18 cellular contexts compared by ENCODE assay signal in the genomic region with DNA sequence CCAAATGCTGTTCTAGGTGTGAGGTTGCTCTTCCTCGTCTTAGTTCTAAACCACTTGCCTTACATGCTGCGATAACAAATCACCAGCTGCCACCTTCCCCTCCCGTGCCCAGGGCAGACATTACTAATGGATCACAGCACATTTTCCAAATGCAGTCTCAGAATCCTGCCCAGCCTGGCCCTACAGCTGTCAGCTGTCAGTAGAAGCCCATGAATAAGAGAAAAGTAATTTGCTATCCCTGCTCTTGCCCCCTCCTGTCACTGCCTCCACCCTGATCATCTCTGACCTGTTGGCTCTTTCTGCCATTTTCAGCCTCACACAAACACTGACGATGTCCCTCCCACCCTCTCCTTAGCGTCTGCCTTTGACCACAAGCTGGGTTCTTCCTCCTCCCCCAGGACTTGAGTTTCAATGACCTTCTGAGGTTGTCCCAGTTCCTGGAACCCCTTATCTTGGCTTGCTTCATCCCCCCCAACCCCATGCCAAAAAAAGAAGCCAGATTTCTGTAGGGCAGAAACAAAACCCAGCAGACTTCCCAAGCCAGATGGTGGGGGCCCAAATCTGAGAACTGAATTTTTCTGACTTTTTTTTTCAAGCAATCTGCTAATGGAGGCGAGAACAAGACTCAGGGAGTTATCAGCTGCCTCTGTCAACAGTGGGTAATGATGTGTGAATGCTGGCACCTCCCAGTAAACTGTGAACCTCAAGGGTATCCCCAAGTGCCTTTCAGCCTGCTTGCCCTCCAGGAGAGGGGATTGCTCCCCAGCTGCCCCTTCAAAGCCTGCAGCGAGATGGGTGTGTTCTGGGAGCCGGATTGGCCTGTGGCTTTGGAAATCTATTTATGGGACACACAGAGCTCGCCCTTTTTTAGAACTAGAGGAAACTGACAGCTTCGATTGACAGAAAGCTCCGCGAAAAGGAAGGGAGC.
DNase-seq lines count a peak whose midpoint lies in the region; ATAC-seq, FAIRE-seq and TF ChIP-seq lines count a peak whose summit lies in the region.
"Had no signal": no experiment of that assay in that cellular context is flagged by ENCODE, and none has a peak within 500 bp of the region (broad histone marks: within the 10 kb centered on the region; RNA-seq: fewer than 3 reads in every experiment).

No MANE protein-coding gene starts in this region.

- no peak overlapping the region for H3K9ac ChIP-seq in keratinocyte (ENCODE audit: control insufficient read depth, extremely low read depth, insufficient read depth, low read length)

- CTCF ChIA-PET in CD4-positive, alpha-beta T cell (lab: Charles Lee): no interaction called here

- peaks cover 40% of the 10 kb centered on the region for H3K4me1 Mint-ChIP-seq in stimulated activated naive CD8-positive, alpha-beta T cell treated with anti-CD3 and anti-CD28 coated beads, Interleukin-15, Interleukin-2, amounts not matched to agents 100 ng/mL and 50 ng/mL, for 24 hours (ENCODE audit: low read depth)
- peaks cover 34% of the 10 kb centered on the region for H3K4me1 Mint-ChIP-seq in activated T-helper 2 cell treated with anti-CD3 and anti-CD28 coated beads, Interferon-gamma antibody, Interleukin-2, Interleukin-4, amounts not matched to agents 10 μg/mL and 5 μg/mL and 100 μg/mL, durations not matched to agents 14 hours and 24 hours and 36 hours (ENCODE audit: low read depth)
- H3K4me1 Mint-ChIP-seq in CD4-positive, alpha-beta T cell (ENCODE audit: low read depth): no peaks in the 10 kb centered on the region
- H3K4me1 Mint-ChIP-seq: activated B cell treated with CpG ODN at 0.5 μM for 24 hours had no signal

- H3K36me3 Mint-ChIP-seq in stimulated activated naive CD8-positive, alpha-beta T cell treated with anti-CD3 and anti-CD28 coated beads, Interleukin-15, Interleukin-2, amounts not matched to agents 100 ng/mL and 50 ng/mL, for 24 hours (ENCODE audit: low read depth): no peaks in the 10 kb centered on the region
- no peaks in the 10 kb centered on the region for H3K36me3 Mint-ChIP-seq in activated T-helper 2 cell treated with anti-CD3 and anti-CD28 coated beads, Interferon-gamma antibody, Interleukin-2, Interleukin-4, amounts not matched to agents 10 μg/mL and 5 μg/mL and 100 μg/mL, durations not matched to agents 14 hours and 24 hours and 36 hours (ENCODE audit: low read depth)
- no peaks in the 10 kb centered on the region for H3K36me3 Mint-ChIP-seq in CD4-positive, alpha-beta T cell (ENCODE audit: low read depth)

- peaks cover 5% of the 10 kb centered on the region for H3K27me3 ChIP-seq in keratinocyte (ENCODE audit: control insufficient read depth, extremely low read depth, insufficient read depth, low read length)
- H3K27me3 ChIP-seq in CD4-positive, alpha-beta T cell (ENCODE audit: control insufficient read depth, insufficient read depth, low read length): no peaks in the 10 kb centered on the region
- no peaks in the 10 kb centered on the region for H3K27me3 ChIP-seq in MG63
- H3K27me3 ChIP-seq: breast epithelium, vagina had no signal

- POLR2A ChIA-PET in CD4-positive, alpha-beta T cell (lab: Charles Lee): no interaction called here

- TF ChIP-seq CTCF in keratinocyte (optimal IDR thresholded peaks at IDR 0.05 in 1 of 3, IDR thresholded peaks at IDR 0.05 in 1 of 3, conservative IDR thresholded peaks at IDR 0.05 in 1 of 3; ENCODE audit: extremely low read depth in 1 of 3, insufficient read depth in 2 of 3, low read length in 3 of 3): no peak
- TF ChIP-seq CTCF in CD4-positive, alpha-beta T cell (IDR thresholded peaks at IDR 0.05): no peak

- peak overlapping the region; percentile 21 for H3K27ac Mint-ChIP-seq in stimulated activated naive CD8-positive, alpha-beta T cell treated with anti-CD3 and anti-CD28 coated beads, Interleukin-15, Interleukin-2, amounts not matched to agents 100 ng/mL and 50 ng/mL, for 24 hours
- H3K27ac Mint-ChIP-seq in activated T-helper 2 cell treated with anti-CD3 and anti-CD28 coated beads, Interferon-gamma antibody, Interleukin-2, Interleukin-4, amounts not matched to agents 10 μg/mL and 5 μg/mL and 100 μg/mL, durations not matched to agents 14 hours and 24 hours and 36 hours: peak overlapping the region; percentile 66
- no peak overlapping the region for H3K27ac Mint-ChIP-seq in CD4-positive, alpha-beta T cell
- H3K27ac Mint-ChIP-seq: activated B cell treated with CpG ODN at 0.5 μM for 24 hours; activated naive CD4-positive, alpha-beta T cell treated with anti-CD3 and anti-CD28 coated beads for 36 hours had no signal

- ATAC-seq in stimulated activated naive CD8-positive, alpha-beta T cell treated with anti-CD3 and anti-CD28 coated beads, Interleukin-15, Interleukin-2, amounts not matched to agents 100 U/mL and 50 U/mL, for 24 hours: no peak
- ATAC-seq in HG02642 (IDR thresholded peaks at IDR 0.05; ENCODE audit: poor library complexity, unreplicated experiment) (no peak), GM19395 (IDR thresholded peaks at IDR 0.05; ENCODE audit: unreplicated experiment) (no peak)
- no peak for ATAC-seq in CD4-positive, alpha-beta T cell (ENCODE audit: poor library complexity)

- H2AFZ ChIP-seq in keratinocyte (ENCODE audit: control insufficient read depth, low read length): no peak overlapping the region
- H2AFZ ChIP-seq: PC-9 had no signal

- no peak overlapping the region for H3K4me3 Mint-ChIP-seq in stimulated activated naive CD8-positive, alpha-beta T cell treated with anti-CD3 and anti-CD28 coated beads, Interleukin-15, Interleukin-2, amounts not matched to agents 100 ng/mL and 50 ng/mL, for 24 hours
- no peak overlapping the region for H3K4me3 Mint-ChIP-seq in activated T-helper 2 cell treated with anti-CD3 and anti-CD28 coated beads, Interferon-gamma antibody, Interleukin-2, Interleukin-4, amounts not matched to agents 10 μg/mL and 5 μg/mL and 100 μg/mL, durations not matched to agents 14 hours and 24 hours and 36 hours (ENCODE audit: low read depth)
- no peak overlapping the region for H3K4me3 Mint-ChIP-seq in CD4-positive, alpha-beta T cell
- H3K4me3 Mint-ChIP-seq: activated B cell treated with CpG ODN at 0.5 μM for 24 hours; activated naive CD4-positive, alpha-beta T cell treated with anti-CD3 and anti-CD28 coated beads for 36 hours had no signal

- no peak overlapping the region for H3K27ac ChIP-seq in keratinocyte (ENCODE audit: control insufficient read depth, insufficient read depth, low read length)
- H3K27ac ChIP-seq in CD4-positive, alpha-beta T cell (ENCODE audit: low read depth, low read length): no peak overlapping the region
- H3K27ac ChIP-seq: breast epithelium, PC-9, stomach, vagina had no signal

- peaks cover 17% of the 10 kb centered on the region for H3K27me3 Mint-ChIP-seq in stimulated activated naive CD8-positive, alpha-beta T cell treated with anti-CD3 and anti-CD28 coated beads, Interleukin-15, Interleukin-2, amounts not matched to agents 100 ng/mL and 50 ng/mL, for 24 hours
- H3K27me3 Mint-ChIP-seq in activated T-helper 2 cell treated with anti-CD3 and anti-CD28 coated beads, Interferon-gamma antibody, Interleukin-2, Interleukin-4, amounts not matched to agents 10 μg/mL and 5 μg/mL and 100 μg/mL, durations not matched to agents 14 hours and 24 hours and 36 hours (ENCODE audit: low read depth): no peaks in the 10 kb centered on the region
- H3K27me3 Mint-ChIP-seq in CD4-positive, alpha-beta T cell: peaks cover 7% of the 10 kb centered on the region
- H3K27me3 Mint-ChIP-seq: activated B cell treated with CpG ODN at 0.5 μM for 24 hours had no signal

- no peaks in the 10 kb centered on the region for H3K9me3 Mint-ChIP-seq in stimulated activated naive CD8-positive, alpha-beta T cell treated with anti-CD3 and anti-CD28 coated beads, Interleukin-15, Interleukin-2, amounts not matched to agents 100 ng/mL and 50 ng/mL, for 24 hours
- H3K9me3 Mint-ChIP-seq in activated T-helper 2 cell treated with anti-CD3 and anti-CD28 coated beads, Interferon-gamma antibody, Interleukin-2, Interleukin-4, amounts not matched to agents 10 μg/mL and 5 μg/mL and 100 μg/mL, durations not matched to agents 14 hours and 24 hours and 36 hours: no peaks in the 10 kb centered on the region
- H3K9me3 Mint-ChIP-seq in CD4-positive, alpha-beta T cell: no peaks in the 10 kb centered on the region
- H3K9me3 Mint-ChIP-seq: activated B cell treated with CpG ODN at 0.5 μM for 24 hours; activated naive CD4-positive, alpha-beta T cell treated with anti-CD3 and anti-CD28 coated beads for 36 hours had no signal

- H3K79me2 ChIP-seq in keratinocyte (ENCODE audit: control insufficient read depth, insufficient read depth, low read length): no peaks in the 10 kb centered on the region

- dilution Hi-C loops in keratinocyte (cut with MboI; ENCODE audit: extremely low pct_ligation_motif_present, low sequenced_read_pairs): no loop called here

- FAIRE-seq in keratinocyte (lab: Jason Lieb, UNC): peak; percentile 17
- FAIRE-seq: frontal cortex had no signal

- no peaks in the 10 kb centered on the region for H4K20me1 ChIP-seq in keratinocyte (ENCODE audit: control insufficient read depth, extremely low read depth, insufficient read depth, low read length)

- DNase-seq in stimulated activated naive CD8-positive, alpha-beta T cell treated with anti-CD3 and anti-CD28 coated beads, Interleukin-15, Interleukin-2, amounts not matched to agents 100 U/mL and 50 U/mL, for 24 hours: no peak
- no peak for DNase-seq in activated T-helper 2 cell treated with anti-CD3 and anti-CD28 coated beads, Interferon-gamma antibody, Interleukin-2, Interleukin-4, amounts not matched to agents 10 μg/mL and 5 μg/mL and 100 μg/mL, durations not matched to agents 14 hours and 24 hours and 36 hours (ENCODE audit: low spot score)
- no peak for DNase-seq in keratinocyte (ENCODE audit: low read depth, low spot score)
- no peak for DNase-seq in CD4-positive, alpha-beta T cell
- DNase-seq in MG63: no peak
- DNase-seq: activated B cell treated with CpG ODN at 0.5 μM for 24 hours; activated naive CD4-positive, alpha-beta T cell treated with anti-CD3 and anti-CD28 coated beads for 36 hours; DND-41; NCI-H1105; NCI-H345; PC-9; stomach had no signal

- H3K4me3 ChIP-seq in keratinocyte (ENCODE audit: control insufficient read depth in 2 of 3, extremely low read depth in 1 of 3, insufficient read depth in 2 of 3, low read depth in 1 of 3, low read length in 3 of 3) (no peak overlapping the region), MG63 (no peak overlapping the region)
- H3K4me3 ChIP-seq: breast epithelium, PC-9, stomach, vagina had no signal

- H3K36me3 ChIP-seq in keratinocyte (ENCODE audit: control insufficient read depth in 2 of 2, extremely low read depth in 1 of 2, insufficient read depth in 2 of 2, low read length in 2 of 2) (no peaks in the 10 kb centered on the region), MG63 (no peaks in the 10 kb centered on the region)
- H3K36me3 ChIP-seq: breast epithelium, stomach, vagina had no signal

- H3K4me2 ChIP-seq in keratinocyte (ENCODE audit: control insufficient read depth, extremely low read depth, insufficient read depth, low read depth, low read length): no peak overlapping the region
- H3K4me2 ChIP-seq: PC-9 had no signal

- peaks cover 29% of the 10 kb centered on the region for H3K4me1 ChIP-seq in keratinocyte (ENCODE audit: control insufficient read depth, extremely low read depth, insufficient read depth, low read length)
- H3K4me1 ChIP-seq: breast epithelium had no signal

- intact Hi-C loops in activated T-helper 2 cell treated with anti-CD3 and anti-CD28 coated beads, Interferon-gamma antibody, Interleukin-2, Interleukin-4, amounts not matched to agents 10 μg/mL and 5 μg/mL and 100 μg/mL, durations not matched to agents 14 hours and 24 hours and 36 hours (cut with micrococcal nuclease): no loop called here
- intact Hi-C loops in CD4-positive, alpha-beta T cell (cut with DNase I, micrococcal nuclease): no loop called here

- H3K9me3 ChIP-seq in keratinocyte (ENCODE audit: control insufficient read depth, low read depth, low read length) (no peaks in the 10 kb centered on the region), MG63 (no peaks in the 10 kb centered on the region)
- H3K9me3 ChIP-seq in CD4-positive, alpha-beta T cell (ENCODE audit: control insufficient read depth, low read length): no peaks in the 10 kb centered on the region
- H3K9me3 ChIP-seq: breast epithelium, vagina had no signal

- H3K9me1 ChIP-seq in keratinocyte (ENCODE audit: control insufficient read depth, extremely low read depth, insufficient read depth, low read length): no peaks in the 10 kb centered on the region
